Comparison of ENCODE assay signal across 8 cellular contexts in the genomic region with DNA sequence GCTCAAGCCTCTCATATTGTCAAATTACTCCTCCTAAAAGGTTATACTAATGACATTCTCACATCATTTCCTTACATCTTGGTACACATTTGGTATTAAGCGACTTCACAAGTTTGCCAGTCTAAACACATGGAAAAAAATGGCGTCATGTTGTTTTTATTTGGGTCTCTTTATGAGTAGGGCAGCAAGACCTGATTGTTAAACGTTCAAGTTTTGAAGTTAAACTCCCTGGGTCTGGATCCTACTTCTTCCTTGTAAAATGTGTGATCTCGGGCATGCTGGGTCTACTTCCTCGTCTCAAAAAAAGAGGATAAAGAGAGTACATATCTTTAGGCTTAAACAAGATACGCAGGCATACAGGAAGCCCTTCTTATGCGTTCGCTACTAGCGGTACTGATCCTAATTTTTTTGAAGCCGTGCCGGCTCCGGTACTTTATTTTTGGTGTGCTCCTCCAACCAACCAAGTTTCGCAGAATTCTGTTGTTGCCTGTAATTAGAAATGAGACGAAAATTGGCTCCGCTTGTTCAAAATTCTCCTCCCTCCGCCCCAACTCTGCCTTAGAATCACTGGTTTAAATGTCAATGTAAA. TPM values are rescaled to one million over a fixed set of nuclear protein-coding genes. Genes with fewer than 3 reads are reported as not detected.
DNase-seq lines count a peak whose midpoint lies in the region; ATAC-seq and TF ChIP-seq lines count a peak whose summit lies in the region.

No MANE protein-coding gene starts in this region.

- DNase-seq in EL = peak; percentile 41
- DNase-seq in NCI-H146 (lab: John Stamatoyannopoulos, UW) = peak; percentile 51
- DNase-seq in astrocyte of the hippocampus (ENCODE audit: low read depth, low spot score) = peak; percentile 59
- peak; percentile 40 for DNase-seq in iris pigment epithelial cell (ENCODE audit: low read depth)
- peak in 1 of 2 donors; percentile 53 for DNase-seq in stimulated activated naive CD8-positive, alpha-beta T cell treated with anti-CD3 and anti-CD28 coated beads, Interleukin-15, amount 100 ng/mL, for 72 hours

- TF ChIP-seq POLR2A in GM18505 (IDR thresholded peaks at IDR 0.05; ENCODE audit: borderline replicate concordance, extremely low read depth, insufficient read depth, insufficient read length) = no peak

- no peaks in the 10 kb centered on the region for H3K27me3 Mint-ChIP-seq in stimulated activated naive CD8-positive, alpha-beta T cell treated with anti-CD3 and anti-CD28 coated beads, Interleukin-15, amount 100 ng/mL, for 72 hours

- peaks cover 8% of the 10 kb centered on the region for H3K4me1 Mint-ChIP-seq in stimulated activated naive CD8-positive, alpha-beta T cell treated with anti-CD3 and anti-CD28 coated beads, Interleukin-15, amount 100 ng/mL, for 72 hours

- no peak overlapping the region for H3K4me3 Mint-ChIP-seq in stimulated activated naive CD8-positive, alpha-beta T cell treated with anti-CD3 and anti-CD28 coated beads, Interleukin-15, amount 100 ng/mL, for 72 hours

- H3K27ac Mint-ChIP-seq in stimulated activated naive CD8-positive, alpha-beta T cell treated with anti-CD3 and anti-CD28 coated beads, Interleukin-15, amount 100 ng/mL, for 72 hours = no peak overlapping the region

- ATAC-seq in GM21423 (IDR thresholded peaks at IDR 0.05; ENCODE audit: unreplicated experiment) (peak; percentile 17), GM18505 (IDR thresholded peaks at IDR 0.05; ENCODE audit: unreplicated experiment) (no peak), esophagus mucosa (no peak)
- ATAC-seq in stimulated activated naive CD8-positive, alpha-beta T cell treated with anti-CD3 and anti-CD28 coated beads, Interleukin-15, amount 100 ng/mL, for 72 hours = peak; percentile 23

- H3K9me3 Mint-ChIP-seq in stimulated activated naive CD8-positive, alpha-beta T cell treated with anti-CD3 and anti-CD28 coated beads, Interleukin-15, amount 100 ng/mL, for 72 hours = no peaks in the 10 kb centered on the region

RNA-seq across cellular contexts. Expression of a gene that starts 0.6 kb away (rescaled TPM):
- 9.3 TPM for total RNA-seq in esophagus mucosa

RNA-seq across cellular contexts. Expression of a gene that starts 12.5 kb away (rescaled TPM):
- total RNA-seq in esophagus mucosa = 3.1 TPM

RNA-seq across cellular contexts. Expression of a gene that starts 16.7 kb away (rescaled TPM):
- total RNA-seq in esophagus mucosa = 6.1 TPM

Comparison
In these comparisons a context has a peak if more than half of its experiments do, and no peak if none do; other contexts are left out.
1. ATAC-seq: peak in GM21423 (single experiment) and stimulated activated naive CD8-positive, alpha-beta T cell treated with anti-CD3 and anti-CD28 coated beads, Interleukin-15, amount 100 ng/mL, for 72 hours (single experiment); none in GM18505 (single experiment) and esophagus mucosa (single experiment).